38 cellular contexts compared by ENCODE assay signal in genomic region chr1:42977653-42978052, GRCh38.
"Had no signal": no experiment of that assay in that cellular context is flagged by ENCODE, and none has a peak within 500 bp of the region (broad histone marks: within the 10 kb centered on the region; RNA-seq: fewer than 3 reads in every experiment).

No MANE protein-coding gene starts in this region.

- H3K4me1 Mint-ChIP-seq: activated CD4-positive, alpha-beta memory T cell treated with anti-CD3 and anti-CD28 coated beads, Interleukin-2, amount 10 ng/mL, durations not matched to agents 7 days and 5 days; activated CD8-positive, alpha-beta memory T cell treated with anti-CD3 and anti-CD28 coated beads, Interleukin-2, amount 10 ng/mL, durations not matched to agents 7 days and 5 days; activated naive CD4-positive, alpha-beta T cell treated with anti-CD3 and anti-CD28 coated beads, Interleukin-2, amount 10 ng/mL, durations not matched to agents 7 days and 5 days; activated naive CD8-positive, alpha-beta T cell treated with anti-CD3 and anti-CD28 coated beads, Interleukin-2, amount 50 U/mL, for 24 hours; T-cell had no signal

- H3K4me3 Mint-ChIP-seq: activated B cell treated with CpG ODN at 0.5 μM for 24 hours; activated CD4-positive, alpha-beta memory T cell treated with anti-CD3 and anti-CD28 coated beads, Interleukin-2, amount 10 ng/mL, durations not matched to agents 7 days and 5 days; activated CD8-positive, alpha-beta memory T cell treated with anti-CD3 and anti-CD28 coated beads, Interleukin-2, amount 10 ng/mL, durations not matched to agents 7 days and 5 days; activated naive CD4-positive, alpha-beta T cell treated with anti-CD3 and anti-CD28 coated beads, Interleukin-2, amount 10 ng/mL, durations not matched to agents 7 days and 5 days; activated naive CD8-positive, alpha-beta T cell; activated naive CD8-positive, alpha-beta T cell treated with anti-CD3 and anti-CD28 coated beads, Interleukin-2, amount 50 U/mL, for 24 hours; brain; T-cell had no signal

- DNase-seq: activated B cell treated with CpG ODN at 0.5 μM for 24 hours; activated CD4-positive, alpha-beta memory T cell treated with anti-CD3 and anti-CD28 coated beads, Interleukin-2, amount 10 ng/mL, durations not matched to agents 7 days and 5 days; activated CD4-positive, alpha-beta T cell treated with anti-CD3 and anti-CD28 coated beads for 48 hours; activated CD4-positive, CD25-positive, alpha-beta regulatory T cell treated with anti-CD3 and anti-CD28 coated beads, Interleukin-2, amount 50 U/mL, for 72 hours; activated CD8-positive, alpha-beta memory T cell treated with anti-CD3 and anti-CD28 coated beads for 24 hours; activated CD8-positive, alpha-beta memory T cell treated with anti-CD3 and anti-CD28 coated beads, Interleukin-2, amount 10 ng/mL, durations not matched to agents 7 days and 5 days; activated CD8-positive, alpha-beta memory T cell treated with anti-CD3 and anti-CD28 coated beads, Interleukin-2, amount 50 U/mL, for 48 hours; activated effector memory CD4-positive, alpha-beta T cell treated with Interleukin-2 at 50 U/mL for 16 hours; activated naive CD4-positive, alpha-beta T cell treated with anti-CD3 and anti-CD28 coated beads, Interleukin-2, amount 10 ng/mL, durations not matched to agents 7 days and 5 days; activated naive CD8-positive, alpha-beta T cell treated with anti-CD3 and anti-CD28 coated beads, Interleukin-2, amount 50 U/mL, for 24 hours; activated T-cell treated with anti-CD3 and anti-CD28 coated beads, Interleukin-2, amount 50 U/mL, for 48 hours; anterior cingulate cortex; central memory CD4-positive, alpha-beta T cell; Kasumi-1; MG63; NCI-H1048; NCI-H1105 treated with DMSO at 0.1 percent for 48 hours; NCI-H1436; NCI-H1694 treated with DMSO at 0.1 percent for 48 hours; NCI-H2029; NCI-H2107; NCI-H2171; NCI-H510A; NCI-H526; NCI-H748 treated with DMSO at 0.1 percent for 48 hours; NK-92 treated with Interleukin-12 subunit alpha and Interleukin-12 subunit beta, amount 100 ng/mL, for 24 hours; PC-3; Peyer's patch; RPMI8226; SHP77 treated with DMSO at 0.1 percent for 48 hours; T-cell; T-helper 2 cell; T-helper 9 cell had no signal

- H3K4me3 ChIP-seq: MG63, Peyer's patch, SJSA1 had no signal

- H3K27ac Mint-ChIP-seq: activated B cell treated with CpG ODN at 0.5 μM for 24 hours; activated CD4-positive, alpha-beta memory T cell treated with anti-CD3 and anti-CD28 coated beads, Interleukin-2, amount 10 ng/mL, durations not matched to agents 7 days and 5 days; activated CD8-positive, alpha-beta memory T cell treated with anti-CD3 and anti-CD28 coated beads, Interleukin-2, amount 10 ng/mL, durations not matched to agents 7 days and 5 days; activated naive CD4-positive, alpha-beta T cell treated with anti-CD3 and anti-CD28 coated beads, Interleukin-2, amount 10 ng/mL, durations not matched to agents 7 days and 5 days; activated naive CD8-positive, alpha-beta T cell; activated naive CD8-positive, alpha-beta T cell treated with anti-CD3 and anti-CD28 coated beads, Interleukin-2, amount 50 U/mL, for 24 hours; brain; T-cell had no signal

- H3K36me3 ChIP-seq: MG63, Peyer's patch, SJSA1 had no signal

- H3K27ac ChIP-seq: Peyer's patch, VCaP had no signal

- H3K4me1 ChIP-seq: Peyer's patch had no signal

- H3K27me3 ChIP-seq: MG63, Peyer's patch, SJSA1 had no signal

- H3K36me3 Mint-ChIP-seq: activated naive CD4-positive, alpha-beta T cell treated with anti-CD3 and anti-CD28 coated beads, Interleukin-2, amount 10 ng/mL, durations not matched to agents 7 days and 5 days had no signal

- ATAC-seq: activated CD8-positive, alpha-beta memory T cell treated with anti-CD3 and anti-CD28 coated beads, Interleukin-2, amount 10 ng/mL, durations not matched to agents 7 days and 5 days; activated naive CD8-positive, alpha-beta T cell treated with anti-CD3 and anti-CD28 coated beads, Interleukin-2, amount 50 U/mL, for 24 hours; PC-3; SK-N-SH treated with all-trans-retinoic acid at 6 μM for 48 hours; T-cell had no signal

- H3K27me3 Mint-ChIP-seq: activated B cell treated with CpG ODN at 0.5 μM for 24 hours; activated CD8-positive, alpha-beta memory T cell treated with anti-CD3 and anti-CD28 coated beads, Interleukin-2, amount 10 ng/mL, durations not matched to agents 7 days and 5 days; activated naive CD8-positive, alpha-beta T cell; activated naive CD8-positive, alpha-beta T cell treated with anti-CD3 and anti-CD28 coated beads, Interleukin-2, amount 50 U/mL, for 24 hours; T-cell had no signal

- H3K9me3 ChIP-seq: MG63, Peyer's patch, SJSA1 had no signal
